In the genomic region with DNA sequence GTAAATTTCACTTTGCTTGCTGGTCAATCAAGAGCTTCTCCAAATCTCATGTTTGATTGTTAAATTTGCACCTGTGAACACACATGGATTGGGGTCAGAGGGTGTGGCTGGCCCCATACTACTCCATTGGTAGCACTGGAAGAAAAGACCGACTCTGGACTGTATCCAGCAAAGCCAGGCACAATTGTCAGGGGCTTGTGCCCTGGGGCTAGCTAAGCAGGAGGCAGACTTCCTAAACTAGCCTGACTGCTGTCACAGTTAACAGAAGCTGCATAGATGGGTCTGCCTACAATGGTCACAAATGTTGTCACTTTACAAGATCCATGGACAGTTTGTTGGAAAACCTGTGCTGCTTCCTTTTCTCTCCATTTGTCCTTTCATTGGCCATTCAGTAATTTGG, we compare ENCODE assay signal across 1 cellular context.
TF ChIP-seq lines count a peak whose summit lies in the region.

No MANE protein-coding gene starts in this region.

TF ChIP-seq in SK-N-SH, 30 proteins besides CTCF, POLR2A, EP300 and RAD21 (continued from another document):
- TF ChIP-seq, protein P1, sequence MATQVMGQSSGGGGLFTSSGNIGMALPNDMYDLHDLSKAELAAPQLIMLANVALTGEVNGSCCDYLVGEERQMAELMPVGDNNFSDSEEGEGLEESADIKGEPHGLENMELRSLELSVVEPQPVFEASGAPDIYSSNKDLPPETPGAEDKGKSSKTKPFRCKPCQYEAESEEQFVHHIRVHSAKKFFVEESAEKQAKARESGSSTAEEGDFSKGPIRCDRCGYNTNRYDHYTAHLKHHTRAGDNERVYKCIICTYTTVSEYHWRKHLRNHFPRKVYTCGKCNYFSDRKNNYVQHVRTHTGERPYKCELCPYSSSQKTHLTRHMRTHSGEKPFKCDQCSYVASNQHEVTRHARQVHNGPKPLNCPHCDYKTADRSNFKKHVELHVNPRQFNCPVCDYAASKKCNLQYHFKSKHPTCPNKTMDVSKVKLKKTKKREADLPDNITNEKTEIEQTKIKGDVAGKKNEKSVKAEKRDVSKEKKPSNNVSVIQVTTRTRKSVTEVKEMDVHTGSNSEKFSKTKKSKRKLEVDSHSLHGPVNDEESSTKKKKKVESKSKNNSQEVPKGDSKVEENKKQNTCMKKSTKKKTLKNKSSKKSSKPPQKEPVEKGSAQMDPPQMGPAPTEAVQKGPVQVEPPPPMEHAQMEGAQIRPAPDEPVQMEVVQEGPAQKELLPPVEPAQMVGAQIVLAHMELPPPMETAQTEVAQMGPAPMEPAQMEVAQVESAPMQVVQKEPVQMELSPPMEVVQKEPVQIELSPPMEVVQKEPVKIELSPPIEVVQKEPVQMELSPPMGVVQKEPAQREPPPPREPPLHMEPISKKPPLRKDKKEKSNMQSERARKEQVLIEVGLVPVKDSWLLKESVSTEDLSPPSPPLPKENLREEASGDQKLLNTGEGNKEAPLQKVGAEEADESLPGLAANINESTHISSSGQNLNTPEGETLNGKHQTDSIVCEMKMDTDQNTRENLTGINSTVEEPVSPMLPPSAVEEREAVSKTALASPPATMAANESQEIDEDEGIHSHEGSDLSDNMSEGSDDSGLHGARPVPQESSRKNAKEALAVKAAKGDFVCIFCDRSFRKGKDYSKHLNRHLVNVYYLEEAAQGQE (IDR thresholded peaks at IDR 0.05; ENCODE audit: low read depth, low read length) = no peak
- no peak for TF ChIP-seq TCF12 (IDR thresholded peaks at IDR 0.05)
